Comparison of ENCODE assay signal across 2 cellular contexts in the genomic region with DNA sequence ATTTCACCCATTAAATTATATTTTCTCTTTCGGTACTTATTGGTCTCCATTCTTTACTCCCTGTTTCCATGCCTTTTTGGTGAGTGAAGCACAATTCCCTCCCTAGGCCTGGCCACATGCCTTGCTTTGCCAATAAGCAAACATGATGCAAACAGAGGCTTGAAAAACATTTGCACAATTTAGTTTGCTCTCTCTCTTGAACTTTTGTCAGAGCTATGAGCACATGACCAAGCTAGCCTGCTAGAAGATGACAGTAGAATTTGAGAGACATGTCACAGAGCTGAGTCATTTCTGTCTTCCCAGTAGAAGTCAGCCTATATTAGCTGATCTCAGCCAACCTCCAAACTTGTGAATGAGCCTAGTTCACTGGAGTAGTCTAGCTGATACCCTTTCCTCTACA.
TF ChIP-seq lines count a peak whose summit lies in the region.

No MANE protein-coding gene starts in this region.

TF ChIP-seq in GM23338, 12 proteins besides CTCF, POLR2A, EP300 and RAD21 (continued from another document):
- TF ChIP-seq, protein P1, sequence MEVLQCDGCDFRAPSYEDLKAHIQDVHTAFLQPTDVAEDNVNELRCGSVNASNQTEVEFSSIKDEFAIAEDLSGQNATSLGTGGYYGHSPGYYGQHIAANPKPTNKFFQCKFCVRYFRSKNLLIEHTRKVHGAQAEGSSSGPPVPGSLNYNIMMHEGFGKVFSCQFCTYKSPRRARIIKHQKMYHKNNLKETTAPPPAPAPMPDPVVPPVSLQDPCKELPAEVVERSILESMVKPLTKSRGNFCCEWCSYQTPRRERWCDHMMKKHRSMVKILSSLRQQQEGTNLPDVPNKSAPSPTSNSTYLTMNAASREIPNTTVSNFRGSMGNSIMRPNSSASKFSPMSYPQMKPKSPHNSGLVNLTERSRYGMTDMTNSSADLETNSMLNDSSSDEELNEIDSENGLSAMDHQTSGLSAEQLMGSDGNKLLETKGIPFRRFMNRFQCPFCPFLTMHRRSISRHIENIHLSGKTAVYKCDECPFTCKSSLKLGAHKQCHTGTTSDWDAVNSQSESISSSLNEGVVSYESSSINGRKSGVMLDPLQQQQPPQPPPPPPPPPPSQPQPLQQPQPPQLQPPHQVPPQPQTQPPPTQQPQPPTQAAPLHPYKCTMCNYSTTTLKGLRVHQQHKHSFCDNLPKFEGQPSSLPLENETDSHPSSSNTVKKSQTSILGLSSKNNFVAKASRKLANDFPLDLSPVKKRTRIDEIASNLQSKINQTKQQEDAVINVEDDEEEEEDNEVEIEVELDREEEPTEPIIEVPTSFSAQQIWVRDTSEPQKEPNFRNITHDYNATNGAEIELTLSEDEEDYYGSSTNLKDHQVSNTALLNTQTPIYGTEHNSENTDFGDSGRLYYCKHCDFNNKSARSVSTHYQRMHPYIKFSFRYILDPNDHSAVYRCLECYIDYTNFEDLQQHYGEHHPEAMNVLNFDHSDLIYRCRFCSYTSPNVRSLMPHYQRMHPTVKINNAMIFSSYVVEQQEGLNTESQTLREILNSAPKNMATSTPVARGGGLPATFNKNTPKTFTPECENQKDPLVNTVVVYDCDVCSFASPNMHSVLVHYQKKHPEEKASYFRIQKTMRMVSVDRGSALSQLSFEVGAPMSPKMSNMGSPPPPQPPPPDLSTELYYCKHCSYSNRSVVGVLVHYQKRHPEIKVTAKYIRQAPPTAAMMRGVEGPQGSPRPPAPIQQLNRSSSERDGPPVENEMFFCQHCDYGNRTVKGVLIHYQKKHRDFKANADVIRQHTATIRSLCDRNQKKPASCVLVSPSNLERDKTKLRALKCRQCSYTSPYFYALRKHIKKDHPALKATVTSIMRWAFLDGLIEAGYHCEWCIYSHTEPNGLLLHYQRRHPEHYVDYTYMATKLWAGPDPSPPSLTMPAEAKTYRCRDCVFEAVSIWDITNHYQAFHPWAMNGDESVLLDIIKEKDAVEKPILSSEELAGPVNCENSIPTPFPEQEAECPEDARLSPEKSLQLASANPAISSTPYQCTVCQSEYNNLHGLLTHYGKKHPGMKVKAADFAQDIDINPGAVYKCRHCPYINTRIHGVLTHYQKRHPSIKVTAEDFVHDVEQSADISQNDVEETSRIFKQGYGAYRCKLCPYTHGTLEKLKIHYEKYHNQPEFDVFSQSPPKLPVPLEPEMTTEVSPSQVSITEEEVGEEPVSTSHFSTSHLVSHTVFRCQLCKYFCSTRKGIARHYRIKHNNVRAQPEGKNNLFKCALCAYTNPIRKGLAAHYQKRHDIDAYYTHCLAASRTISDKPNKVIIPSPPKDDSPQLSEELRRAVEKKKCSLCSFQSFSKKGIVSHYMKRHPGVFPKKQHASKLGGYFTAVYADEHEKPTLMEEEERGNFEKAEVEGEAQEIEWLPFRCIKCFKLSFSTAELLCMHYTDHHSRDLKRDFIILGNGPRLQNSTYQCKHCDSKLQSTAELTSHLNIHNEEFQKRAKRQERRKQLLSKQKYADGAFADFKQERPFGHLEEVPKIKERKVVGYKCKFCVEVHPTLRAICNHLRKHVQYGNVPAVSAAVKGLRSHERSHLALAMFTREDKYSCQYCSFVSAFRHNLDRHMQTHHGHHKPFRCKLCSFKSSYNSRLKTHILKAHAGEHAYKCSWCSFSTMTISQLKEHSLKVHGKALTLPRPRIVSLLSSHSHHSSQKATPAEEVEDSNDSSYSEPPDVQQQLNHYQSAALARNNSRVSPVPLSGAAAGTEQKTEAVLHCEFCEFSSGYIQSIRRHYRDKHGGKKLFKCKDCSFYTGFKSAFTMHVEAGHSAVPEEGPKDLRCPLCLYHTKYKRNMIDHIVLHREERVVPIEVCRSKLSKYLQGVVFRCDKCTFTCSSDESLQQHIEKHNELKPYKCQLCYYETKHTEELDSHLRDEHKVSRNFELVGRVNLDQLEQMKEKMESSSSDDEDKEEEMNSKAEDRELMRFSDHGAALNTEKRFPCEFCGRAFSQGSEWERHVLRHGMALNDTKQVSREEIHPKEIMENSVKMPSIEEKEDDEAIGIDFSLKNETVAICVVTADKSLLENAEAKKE (CRISPR knock-in tag; IDR thresholded peaks at IDR 0.05) = no peak
- TF ChIP-seq, protein P2, sequence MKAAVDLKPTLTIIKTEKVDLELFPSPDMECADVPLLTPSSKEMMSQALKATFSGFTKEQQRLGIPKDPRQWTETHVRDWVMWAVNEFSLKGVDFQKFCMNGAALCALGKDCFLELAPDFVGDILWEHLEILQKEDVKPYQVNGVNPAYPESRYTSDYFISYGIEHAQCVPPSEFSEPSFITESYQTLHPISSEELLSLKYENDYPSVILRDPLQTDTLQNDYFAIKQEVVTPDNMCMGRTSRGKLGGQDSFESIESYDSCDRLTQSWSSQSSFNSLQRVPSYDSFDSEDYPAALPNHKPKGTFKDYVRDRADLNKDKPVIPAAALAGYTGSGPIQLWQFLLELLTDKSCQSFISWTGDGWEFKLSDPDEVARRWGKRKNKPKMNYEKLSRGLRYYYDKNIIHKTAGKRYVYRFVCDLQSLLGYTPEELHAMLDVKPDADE (IDR thresholded peaks at IDR 0.05) = no peak
- TF ChIP-seq, protein P3, sequence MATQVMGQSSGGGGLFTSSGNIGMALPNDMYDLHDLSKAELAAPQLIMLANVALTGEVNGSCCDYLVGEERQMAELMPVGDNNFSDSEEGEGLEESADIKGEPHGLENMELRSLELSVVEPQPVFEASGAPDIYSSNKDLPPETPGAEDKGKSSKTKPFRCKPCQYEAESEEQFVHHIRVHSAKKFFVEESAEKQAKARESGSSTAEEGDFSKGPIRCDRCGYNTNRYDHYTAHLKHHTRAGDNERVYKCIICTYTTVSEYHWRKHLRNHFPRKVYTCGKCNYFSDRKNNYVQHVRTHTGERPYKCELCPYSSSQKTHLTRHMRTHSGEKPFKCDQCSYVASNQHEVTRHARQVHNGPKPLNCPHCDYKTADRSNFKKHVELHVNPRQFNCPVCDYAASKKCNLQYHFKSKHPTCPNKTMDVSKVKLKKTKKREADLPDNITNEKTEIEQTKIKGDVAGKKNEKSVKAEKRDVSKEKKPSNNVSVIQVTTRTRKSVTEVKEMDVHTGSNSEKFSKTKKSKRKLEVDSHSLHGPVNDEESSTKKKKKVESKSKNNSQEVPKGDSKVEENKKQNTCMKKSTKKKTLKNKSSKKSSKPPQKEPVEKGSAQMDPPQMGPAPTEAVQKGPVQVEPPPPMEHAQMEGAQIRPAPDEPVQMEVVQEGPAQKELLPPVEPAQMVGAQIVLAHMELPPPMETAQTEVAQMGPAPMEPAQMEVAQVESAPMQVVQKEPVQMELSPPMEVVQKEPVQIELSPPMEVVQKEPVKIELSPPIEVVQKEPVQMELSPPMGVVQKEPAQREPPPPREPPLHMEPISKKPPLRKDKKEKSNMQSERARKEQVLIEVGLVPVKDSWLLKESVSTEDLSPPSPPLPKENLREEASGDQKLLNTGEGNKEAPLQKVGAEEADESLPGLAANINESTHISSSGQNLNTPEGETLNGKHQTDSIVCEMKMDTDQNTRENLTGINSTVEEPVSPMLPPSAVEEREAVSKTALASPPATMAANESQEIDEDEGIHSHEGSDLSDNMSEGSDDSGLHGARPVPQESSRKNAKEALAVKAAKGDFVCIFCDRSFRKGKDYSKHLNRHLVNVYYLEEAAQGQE (IDR thresholded peaks at IDR 0.05; ENCODE audit: unreplicated experiment) = no peak
- no peak for TF ChIP-seq CREB1 (CRISPR knock-in tag; IDR thresholded peaks at IDR 0.05; ENCODE audit: low read depth)
- no peak for TF ChIP-seq JUNB (IDR thresholded peaks at IDR 0.05; ENCODE audit: unreplicated experiment)
- TF ChIP-seq EZH2 (IDR thresholded peaks at IDR 0.05; ENCODE audit: low read depth, unreplicated experiment) = no peak
- no peak for TF ChIP-seq STAT1 (IDR thresholded peaks at IDR 0.05; ENCODE audit: unreplicated experiment)
TF ChIP-seq in GM23338: peak in this region for 0.

TF ChIP-seq in IMR-90, 13 proteins besides CTCF, POLR2A, EP300 and RAD21 (continued from another document):
- peak; percentile 74 for TF ChIP-seq BHLHE40 (IDR thresholded peaks at IDR 0.05; ENCODE audit: low read depth, low read length)
- TF ChIP-seq MAFK (IDR thresholded peaks at IDR 0.05; ENCODE audit: low read depth, low read length) = peak; percentile 31; the same call in 1 of the 2 replicates
- TF ChIP-seq MAZ (IDR thresholded peaks at IDR 0.05; ENCODE audit: borderline replicate concordance, low read depth, low read length) = no peak
- TF ChIP-seq, protein P4, sequence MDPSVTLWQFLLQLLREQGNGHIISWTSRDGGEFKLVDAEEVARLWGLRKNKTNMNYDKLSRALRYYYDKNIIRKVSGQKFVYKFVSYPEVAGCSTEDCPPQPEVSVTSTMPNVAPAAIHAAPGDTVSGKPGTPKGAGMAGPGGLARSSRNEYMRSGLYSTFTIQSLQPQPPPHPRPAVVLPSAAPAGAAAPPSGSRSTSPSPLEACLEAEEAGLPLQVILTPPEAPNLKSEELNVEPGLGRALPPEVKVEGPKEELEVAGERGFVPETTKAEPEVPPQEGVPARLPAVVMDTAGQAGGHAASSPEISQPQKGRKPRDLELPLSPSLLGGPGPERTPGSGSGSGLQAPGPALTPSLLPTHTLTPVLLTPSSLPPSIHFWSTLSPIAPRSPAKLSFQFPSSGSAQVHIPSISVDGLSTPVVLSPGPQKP (IDR thresholded peaks at IDR 0.05; ENCODE audit: borderline replicate concordance, low read depth, low read length) = no peak
- TF ChIP-seq, protein P5, sequence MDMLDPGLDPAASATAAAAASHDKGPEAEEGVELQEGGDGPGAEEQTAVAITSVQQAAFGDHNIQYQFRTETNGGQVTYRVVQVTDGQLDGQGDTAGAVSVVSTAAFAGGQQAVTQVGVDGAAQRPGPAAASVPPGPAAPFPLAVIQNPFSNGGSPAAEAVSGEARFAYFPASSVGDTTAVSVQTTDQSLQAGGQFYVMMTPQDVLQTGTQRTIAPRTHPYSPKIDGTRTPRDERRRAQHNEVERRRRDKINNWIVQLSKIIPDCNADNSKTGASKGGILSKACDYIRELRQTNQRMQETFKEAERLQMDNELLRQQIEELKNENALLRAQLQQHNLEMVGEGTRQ (IDR thresholded peaks at IDR 0.05; ENCODE audit: low read depth, low read length) = peak; percentile 87
- TF ChIP-seq RFX5 (IDR thresholded peaks at IDR 0.05; ENCODE audit: low read depth, low read length) = no peak
- no peak for TF ChIP-seq CHD1 (IDR thresholded peaks at IDR 0.05; ENCODE audit: low read depth, low read length)
- 0 out of 2 replicates have a peak, but pooled peaks have one; percentile 37 for TF ChIP-seq MXI1 (IDR thresholded peaks at IDR 0.05; ENCODE audit: borderline replicate concordance, low read depth, low read length)
